In the genomic region with DNA sequence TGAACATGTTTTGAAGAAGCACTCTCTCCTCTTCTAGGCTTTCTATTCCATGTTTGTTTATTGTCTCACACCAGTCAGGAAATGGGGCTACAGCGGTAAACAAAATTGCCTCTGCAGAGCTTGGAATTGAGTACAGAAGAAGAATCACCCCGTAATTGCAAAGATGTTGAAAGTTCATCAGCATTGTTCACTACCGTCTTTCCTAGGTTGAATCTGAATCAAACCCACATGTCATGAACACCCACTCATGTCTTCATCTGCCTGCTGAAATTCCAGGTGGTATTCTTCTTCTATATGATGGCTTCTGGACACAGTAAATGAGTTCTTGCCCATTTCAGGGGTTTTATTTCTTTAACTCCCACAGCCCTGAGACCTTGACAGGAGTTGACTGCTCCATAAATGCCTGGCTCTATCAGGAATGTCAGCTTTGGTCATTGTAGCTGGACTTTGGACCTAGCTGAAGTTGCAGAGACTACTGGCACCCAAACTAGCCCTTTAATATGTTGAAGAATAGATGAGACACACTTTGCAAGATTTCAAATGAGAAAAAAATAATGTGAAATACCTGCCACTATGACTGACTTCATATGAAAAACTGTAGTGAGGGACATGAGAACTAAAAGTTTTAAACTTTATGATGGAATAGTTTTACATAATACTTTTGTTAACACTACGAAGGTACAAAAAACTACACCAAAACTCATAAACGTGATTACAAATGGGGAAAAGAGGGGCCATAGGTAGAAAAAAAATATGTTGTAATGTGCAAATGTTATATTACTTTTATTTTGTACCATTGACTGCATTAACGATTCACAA, we compare ENCODE assay signal across 1 cellular context.
TF ChIP-seq lines count a peak whose summit lies in the region.

No MANE protein-coding gene starts in this region.

TF ChIP-seq in HepG2, 621 proteins besides CTCF, POLR2A, EP300 and RAD21 (continued from another document and continues in another):
- TF ChIP-seq BRCA1 (CRISPR knock-in tag; IDR thresholded peaks at IDR 0.05) (no peak), KMT2B (CRISPR knock-in tag; IDR thresholded peaks at IDR 0.05) (no peak), NFE2L2 (IDR thresholded peaks at IDR 0.05; ENCODE audit: low read length) (no peak), ZNF720 (CRISPR knock-in tag; IDR thresholded peaks at IDR 0.05) (no peak), KLF12 (CRISPR knock-in tag; IDR thresholded peaks at IDR 0.05; ENCODE audit: borderline replicate concordance) (no peak), ZNF335 (CRISPR knock-in tag; IDR thresholded peaks at IDR 0.05) (no peak), ZMAT5 (CRISPR knock-in tag; IDR thresholded peaks at IDR 0.05; ENCODE audit: borderline replicate concordance, low read depth) (no peak), ZNF629 (CRISPR knock-in tag; conservative IDR thresholded peaks at IDR 0.05) (0 out of 2 replicates have a peak, but pooled peaks have one; percentile 30), ZNF326 (CRISPR knock-in tag; IDR thresholded peaks at IDR 0.05; ENCODE audit: borderline replicate concordance) (no peak), ARHGAP35 (CRISPR knock-in tag; IDR thresholded peaks at IDR 0.05; ENCODE audit: borderline replicate concordance) (no peak), ZNF34 (CRISPR knock-in tag; IDR thresholded peaks at IDR 0.05; ENCODE audit: borderline replicate concordance) (no peak), ZNF589 (CRISPR knock-in tag; conservative IDR thresholded peaks at IDR 0.05) (no peak), TBL1XR1 (IDR thresholded peaks at IDR 0.05; ENCODE audit: borderline replicate concordance, low read length, partially characterized antibody) (no peak), ZFP90 (CRISPR knock-in tag; IDR thresholded peaks at IDR 0.05; ENCODE audit: borderline replicate concordance) (no peak), SRF (IDR thresholded peaks at IDR 0.05; ENCODE audit: low read depth, low read length) (0 out of 2 replicates have a peak, but pooled peaks have one; percentile 36), ATM (IDR thresholded peaks at IDR 0.05; ENCODE audit: borderline replicate concordance) (no peak), SKI (IDR thresholded peaks at IDR 0.05; ENCODE audit: partially characterized antibody) (no peak), NR2F1 (CRISPR knock-in tag; IDR thresholded peaks at IDR 0.05) (no peak), ZNF703 (CRISPR knock-in tag; IDR thresholded peaks at IDR 0.05; ENCODE audit: borderline replicate concordance) (no peak), KLF15 (CRISPR knock-in tag; IDR thresholded peaks at IDR 0.05; ENCODE audit: borderline replicate concordance) (no peak), ZFP36L1 (CRISPR knock-in tag; IDR thresholded peaks at IDR 0.05) (no peak), NFYB (CRISPR knock-in tag; IDR thresholded peaks at IDR 0.05) (no peak), ZNF451 (CRISPR knock-in tag; IDR thresholded peaks at IDR 0.05) (no peak), ZNF230 (CRISPR knock-in tag; IDR thresholded peaks at IDR 0.05) (no peak), TBP (CRISPR knock-in tag; IDR thresholded peaks at IDR 0.05) (no peak), ZMYM3 (CRISPR knock-in tag; IDR thresholded peaks at IDR 0.05) (peak; percentile 69), ZNF569 (CRISPR knock-in tag; IDR thresholded peaks at IDR 0.05; ENCODE audit: borderline replicate concordance) (no peak), HNRNPK (IDR thresholded peaks at IDR 0.05; ENCODE audit: low read depth, low read length, poor library complexity, severe bottlenecking) (no peak), SOX5 (CRISPR knock-in tag; IDR thresholded peaks at IDR 0.05; ENCODE audit: borderline replicate concordance) (peak; percentile 55; the same call in 1 of the 2 replicates), ZXDC (CRISPR knock-in tag; IDR thresholded peaks at IDR 0.05) (no peak), ZNF234 (CRISPR knock-in tag; conservative IDR thresholded peaks at IDR 0.05) (no peak), ZNF431 (CRISPR knock-in tag; IDR thresholded peaks at IDR 0.05; ENCODE audit: borderline replicate concordance, low read depth) (no peak), ZNF343 (CRISPR knock-in tag; IDR thresholded peaks at IDR 0.05) (no peak), ZNF180 (CRISPR knock-in tag; IDR thresholded peaks at IDR 0.05; ENCODE audit: borderline replicate concordance, low read depth) (no peak), ZSCAN12 (CRISPR knock-in tag; IDR thresholded peaks at IDR 0.05) (no peak), AHR (CRISPR knock-in tag; IDR thresholded peaks at IDR 0.05) (no peak), MED13 (CRISPR knock-in tag; IDR thresholded peaks at IDR 0.05) (no peak), TBX2 (CRISPR knock-in tag; IDR thresholded peaks at IDR 0.05; ENCODE audit: borderline replicate concordance) (0 out of 2 replicates have a peak, but pooled peaks have one; percentile 30), ZNF44 (CRISPR knock-in tag; IDR thresholded peaks at IDR 0.05) (no peak), PPARG (CRISPR knock-in tag; conservative IDR thresholded peaks at IDR 0.05) (no peak), NFKBIZ (CRISPR knock-in tag; IDR thresholded peaks at IDR 0.05) (0 out of 2 replicates have a peak, but pooled peaks have one; percentile 12), ZNF354B (CRISPR knock-in tag; IDR thresholded peaks at IDR 0.05) (no peak), FOXJ3 (CRISPR knock-in tag; IDR thresholded peaks at IDR 0.05; ENCODE audit: borderline replicate concordance) (no peak), ZSCAN31 (CRISPR knock-in tag; IDR thresholded peaks at IDR 0.05; ENCODE audit: low read depth) (0 out of 2 replicates have a peak, but pooled peaks have one; percentile 29), THAP11 (CRISPR knock-in tag; IDR thresholded peaks at IDR 0.05) (0 out of 2 replicates have a peak, but pooled peaks have one; percentile 15), BHLHE40 (IDR thresholded peaks at IDR 0.05; ENCODE audit: low read length) (no peak), GATA4 (IDR thresholded peaks at IDR 0.05; ENCODE audit: borderline replicate concordance, low read depth) (peak; percentile 42; the same call in 1 of the 2 replicates)
- TF ChIP-seq, protein P1, sequence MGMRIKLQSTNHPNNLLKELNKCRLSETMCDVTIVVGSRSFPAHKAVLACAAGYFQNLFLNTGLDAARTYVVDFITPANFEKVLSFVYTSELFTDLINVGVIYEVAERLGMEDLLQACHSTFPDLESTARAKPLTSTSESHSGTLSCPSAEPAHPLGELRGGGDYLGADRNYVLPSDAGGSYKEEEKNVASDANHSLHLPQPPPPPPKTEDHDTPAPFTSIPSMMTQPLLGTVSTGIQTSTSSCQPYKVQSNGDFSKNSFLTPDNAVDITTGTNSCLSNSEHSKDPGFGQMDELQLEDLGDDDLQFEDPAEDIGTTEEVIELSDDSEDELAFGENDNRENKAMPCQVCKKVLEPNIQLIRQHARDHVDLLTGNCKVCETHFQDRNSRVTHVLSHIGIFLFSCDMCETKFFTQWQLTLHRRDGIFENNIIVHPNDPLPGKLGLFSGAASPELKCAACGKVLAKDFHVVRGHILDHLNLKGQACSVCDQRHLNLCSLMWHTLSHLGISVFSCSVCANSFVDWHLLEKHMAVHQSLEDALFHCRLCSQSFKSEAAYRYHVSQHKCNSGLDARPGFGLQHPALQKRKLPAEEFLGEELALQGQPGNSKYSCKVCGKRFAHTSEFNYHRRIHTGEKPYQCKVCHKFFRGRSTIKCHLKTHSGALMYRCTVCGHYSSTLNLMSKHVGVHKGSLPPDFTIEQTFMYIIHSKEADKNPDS (CRISPR knock-in tag; IDR thresholded peaks at IDR 0.05) = no peak
- TF ChIP-seq, protein P2, sequence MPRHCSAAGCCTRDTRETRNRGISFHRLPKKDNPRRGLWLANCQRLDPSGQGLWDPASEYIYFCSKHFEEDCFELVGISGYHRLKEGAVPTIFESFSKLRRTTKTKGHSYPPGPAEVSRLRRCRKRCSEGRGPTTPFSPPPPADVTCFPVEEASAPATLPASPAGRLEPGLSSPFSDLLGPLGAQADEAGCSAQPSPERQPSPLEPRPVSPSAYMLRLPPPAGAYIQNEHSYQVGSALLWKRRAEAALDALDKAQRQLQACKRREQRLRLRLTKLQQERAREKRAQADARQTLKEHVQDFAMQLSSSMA (CRISPR knock-in tag; IDR thresholded peaks at IDR 0.05) = no peak
- TF ChIP-seq, protein P3, sequence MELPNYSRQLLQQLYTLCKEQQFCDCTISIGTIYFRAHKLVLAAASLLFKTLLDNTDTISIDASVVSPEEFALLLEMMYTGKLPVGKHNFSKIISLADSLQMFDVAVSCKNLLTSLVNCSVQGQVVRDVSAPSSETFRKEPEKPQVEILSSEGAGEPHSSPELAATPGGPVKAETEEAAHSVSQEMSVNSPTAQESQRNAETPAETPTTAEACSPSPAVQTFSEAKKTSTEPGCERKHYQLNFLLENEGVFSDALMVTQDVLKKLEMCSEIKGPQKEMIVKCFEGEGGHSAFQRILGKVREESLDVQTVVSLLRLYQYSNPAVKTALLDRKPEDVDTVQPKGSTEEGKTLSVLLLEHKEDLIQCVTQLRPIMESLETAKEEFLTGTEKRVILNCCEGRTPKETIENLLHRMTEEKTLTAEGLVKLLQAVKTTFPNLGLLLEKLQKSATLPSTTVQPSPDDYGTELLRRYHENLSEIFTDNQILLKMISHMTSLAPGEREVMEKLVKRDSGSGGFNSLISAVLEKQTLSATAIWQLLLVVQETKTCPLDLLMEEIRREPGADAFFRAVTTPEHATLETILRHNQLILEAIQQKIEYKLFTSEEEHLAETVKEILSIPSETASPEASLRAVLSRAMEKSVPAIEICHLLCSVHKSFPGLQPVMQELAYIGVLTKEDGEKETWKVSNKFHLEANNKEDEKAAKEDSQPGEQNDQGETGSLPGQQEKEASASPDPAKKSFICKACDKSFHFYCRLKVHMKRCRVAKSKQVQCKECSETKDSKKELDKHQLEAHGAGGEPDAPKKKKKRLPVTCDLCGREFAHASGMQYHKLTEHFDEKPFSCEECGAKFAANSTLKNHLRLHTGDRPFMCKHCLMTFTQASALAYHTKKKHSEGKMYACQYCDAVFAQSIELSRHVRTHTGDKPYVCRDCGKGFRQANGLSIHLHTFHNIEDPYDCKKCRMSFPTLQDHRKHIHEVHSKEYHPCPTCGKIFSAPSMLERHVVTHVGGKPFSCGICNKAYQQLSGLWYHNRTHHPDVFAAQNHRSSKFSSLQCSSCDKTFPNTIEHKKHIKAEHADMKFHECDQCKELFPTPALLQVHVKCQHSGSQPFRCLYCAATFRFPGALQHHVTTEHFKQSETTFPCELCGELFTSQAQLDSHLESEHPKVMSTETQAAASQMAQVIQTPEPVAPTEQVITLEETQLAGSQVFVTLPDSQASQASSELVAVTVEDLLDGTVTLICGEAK (IDR thresholded peaks at IDR 0.05) = no peak
- TF ChIP-seq, protein P3 (CRISPR knock-in tag; IDR thresholded peaks at IDR 0.05) = no peak
